In genomic region chr7:154474903-154475520, GRCh38 we compare ENCODE assay signal across 20 cellular contexts.
A peak's percentile ranks its signal among the peaks of the same experiment; 100 is the strongest.
DNase-seq lines count a peak whose midpoint lies in the region; ATAC-seq, FAIRE-seq and TF ChIP-seq lines count a peak whose summit lies in the region.
"Had no signal": no experiment of that assay in that cellular context is flagged by ENCODE, and none has a peak within 500 bp of the region (broad histone marks: within the 10 kb centered on the region; RNA-seq: fewer than 3 reads in every experiment).

No MANE protein-coding gene starts in this region.

- H3K36me3 Mint-ChIP-seq in mesothelial cell of epicardium: no peaks in the 10 kb centered on the region

- H3K4me1 ChIP-seq in kidney (ENCODE audit: control insufficient read depth in 1 of 2, insufficient read depth in 1 of 2, low read depth in 1 of 2, low read length in 2 of 2): no peaks in the 10 kb centered on the region

- intact Hi-C loops in kidney (cut with DNase I): no loop called here

- H3K9me3 Mint-ChIP-seq in mesothelial cell of epicardium: no peaks in the 10 kb centered on the region

- no peaks in the 10 kb centered on the region for H3K27me3 Mint-ChIP-seq in mesothelial cell of epicardium (ENCODE audit: low read depth)
- H3K27me3 Mint-ChIP-seq: T-helper 17 cell had no signal

- no peak overlapping the region for H3K4me3 ChIP-seq in kidney (ENCODE audit: low read length in 2 of 2)

- H3K4me1 Mint-ChIP-seq in mesothelial cell of epicardium: no peaks in the 10 kb centered on the region
- H3K4me1 Mint-ChIP-seq: T-helper 17 cell had no signal

- H3K4me3 Mint-ChIP-seq in mesothelial cell of epicardium: no peak overlapping the region
- H3K4me3 Mint-ChIP-seq: T-helper 17 cell had no signal

- DNase-seq in NCI-H1436 treated with DMSO at 0.1 percent for 48 hours (lab: John Stamatoyannopoulos, UW) (peak; percentile 11), retina (peak; percentile 59), kidney (no peak), mesothelial cell of epicardium (ENCODE audit: low spot score in 2 of 2, unreplicated experiment in 2 of 2) (no peak)
- DNase-seq: ACHN, DMS 273 treated with DMSO at 0.1 percent for 48 hours, DND-41, GOT3, KG1, NCI-H1930, NCI-H510A, PC-3, RPMI8226, SIG-M5, T-helper 17 cell had no signal

- ATAC-seq in GM19025 (IDR thresholded peaks at IDR 0.05; ENCODE audit: low read depth, unreplicated experiment): peak; percentile 65
- ATAC-seq in GM21423 (IDR thresholded peaks at IDR 0.05; ENCODE audit: unreplicated experiment): no peak
- ATAC-seq: HepG2, PC-3, T-helper 17 cell had no signal

- TF ChIP-seq CTCF in kidney (IDR thresholded peaks at IDR 0.05; ENCODE audit: borderline replicate concordance, extremely low read depth, insufficient read depth): no peak
- TF ChIP-seq CTCF in mesothelial cell of epicardium (IDR thresholded peaks at IDR 0.05; ENCODE audit: unreplicated experiment): no peak

- no peak overlapping the region for H3K9ac ChIP-seq in kidney (ENCODE audit: low read length in 2 of 2)

- peak overlapping the region; percentile 48 for H3K27ac ChIP-seq in cingulate gyrus (ENCODE audit: low read depth, low read length)
- no peak overlapping the region for H3K27ac ChIP-seq in kidney (ENCODE audit: low read depth in 2 of 2, low read length in 2 of 2)
- H3K27ac ChIP-seq: C4-2B had no signal

- no peak for FAIRE-seq in kidney (lab: Jason Lieb, UNC)
- FAIRE-seq: HepG2 had no signal

- H3K27ac Mint-ChIP-seq in mesothelial cell of epicardium: no peak overlapping the region
- H3K27ac Mint-ChIP-seq: T-helper 17 cell had no signal

- no peaks in the 10 kb centered on the region for H3K9me3 ChIP-seq in kidney (ENCODE audit: control insufficient read depth in 1 of 2, low read length in 2 of 2)

- no peaks in the 10 kb centered on the region for H3K36me3 ChIP-seq in kidney (ENCODE audit: control insufficient read depth in 1 of 2, insufficient read depth in 2 of 2, low read length in 2 of 2)

Comparison
In these comparisons a context has a peak if more than half of its experiments do, and no peak if none do; other contexts are left out.
1. DNase-seq: peak in NCI-H1436 treated with DMSO at 0.1 percent for 48 hours (single experiment) and retina (single experiment); none in kidney (single experiment) and mesothelial cell of epicardium (0 of 2).